ENCODE assay signal across 1 cellular context in the genomic region with DNA sequence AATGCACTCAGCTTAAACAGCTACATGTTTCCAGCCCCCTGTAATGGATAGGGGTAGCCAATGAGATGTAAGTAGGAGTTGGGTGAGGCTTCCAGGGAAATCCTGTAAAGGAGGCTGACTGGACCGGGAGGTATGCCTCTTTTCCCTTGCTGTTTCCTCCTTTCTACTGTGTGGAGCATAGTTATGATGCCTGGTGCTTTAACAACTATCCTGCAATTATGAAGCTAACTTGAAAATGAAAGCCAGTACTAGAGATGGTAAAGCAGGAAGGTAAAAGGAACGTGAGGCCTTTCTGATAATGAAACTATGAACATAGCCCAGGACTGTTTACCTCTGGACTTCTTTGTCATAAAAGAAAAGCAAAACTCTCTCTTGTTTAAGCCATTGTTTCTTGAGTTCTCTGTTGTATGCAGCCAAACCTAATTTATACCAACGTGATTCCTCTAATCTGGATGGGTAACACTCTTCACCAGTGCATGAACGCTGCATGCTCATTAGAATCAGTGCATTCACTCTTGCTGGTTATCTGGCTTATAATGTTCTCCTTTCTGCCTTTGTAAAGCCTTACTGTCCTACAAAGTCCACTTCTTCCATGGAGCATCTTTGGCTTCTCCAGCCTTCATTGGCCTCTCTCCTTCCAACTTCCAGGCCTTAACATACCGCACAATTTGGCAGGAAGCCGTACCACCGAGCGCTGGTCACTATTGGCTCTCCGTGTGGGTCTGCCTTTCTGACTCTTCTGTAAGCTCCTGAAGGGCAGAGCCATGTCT.
TF ChIP-seq lines count a peak whose summit lies in the region.

No MANE protein-coding gene starts in this region.

TF ChIP-seq in H1, 55 proteins besides CTCF, POLR2A, EP300 and RAD21:
- no peak for TF ChIP-seq HDAC6 (IDR thresholded peaks at IDR 0.05; ENCODE audit: low read depth, low read length)
- TF ChIP-seq, protein P1, sequence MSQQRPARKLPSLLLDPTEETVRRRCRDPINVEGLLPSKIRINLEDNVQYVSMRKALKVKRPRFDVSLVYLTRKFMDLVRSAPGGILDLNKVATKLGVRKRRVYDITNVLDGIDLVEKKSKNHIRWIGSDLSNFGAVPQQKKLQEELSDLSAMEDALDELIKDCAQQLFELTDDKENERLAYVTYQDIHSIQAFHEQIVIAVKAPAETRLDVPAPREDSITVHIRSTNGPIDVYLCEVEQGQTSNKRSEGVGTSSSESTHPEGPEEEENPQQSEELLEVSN (IDR thresholded peaks at IDR 0.05): no peak
- no peak for TF ChIP-seq SAP30 (IDR thresholded peaks at IDR 0.05; ENCODE audit: insufficient read depth, insufficient replicate concordance, low read length)
- no peak for TF ChIP-seq MAFK (IDR thresholded peaks at IDR 0.05; ENCODE audit: low read depth, low read length)
- no peak for TF ChIP-seq CBX8 (IDR thresholded peaks at IDR 0.05; ENCODE audit: borderline replicate concordance, low read depth, low read length)
- no peak for TF ChIP-seq SP2 (IDR thresholded peaks at IDR 0.05; ENCODE audit: low read length)
- no peak for TF ChIP-seq SP1 (IDR thresholded peaks at IDR 0.05; ENCODE audit: low read depth, low read length)
- TF ChIP-seq CHD2 (IDR thresholded peaks at IDR 0.05; ENCODE audit: low read length): no peak
- no peak for TF ChIP-seq NRF1 (IDR thresholded peaks at IDR 0.05; ENCODE audit: low read depth, low read length)
- TF ChIP-seq TEAD4 (IDR thresholded peaks at IDR 0.05; ENCODE audit: low read depth, low read length): no peak
- no peak for TF ChIP-seq ASH2L (IDR thresholded peaks at IDR 0.05; ENCODE audit: low read length)
- TF ChIP-seq BRCA1 (IDR thresholded peaks at IDR 0.05; ENCODE audit: low read depth, low read length): no peak
- no peak for TF ChIP-seq BCL11A (IDR thresholded peaks at IDR 0.05; ENCODE audit: low read depth in 2 of 2, low read length in 2 of 2)
- TF ChIP-seq SIRT6 (IDR thresholded peaks at IDR 0.05; ENCODE audit: low read length): no peak
- no peak for TF ChIP-seq ZNF274 (IDR thresholded peaks at IDR 0.05; ENCODE audit: borderline replicate concordance, extremely low read depth, low read length)
- TF ChIP-seq, protein P2, sequence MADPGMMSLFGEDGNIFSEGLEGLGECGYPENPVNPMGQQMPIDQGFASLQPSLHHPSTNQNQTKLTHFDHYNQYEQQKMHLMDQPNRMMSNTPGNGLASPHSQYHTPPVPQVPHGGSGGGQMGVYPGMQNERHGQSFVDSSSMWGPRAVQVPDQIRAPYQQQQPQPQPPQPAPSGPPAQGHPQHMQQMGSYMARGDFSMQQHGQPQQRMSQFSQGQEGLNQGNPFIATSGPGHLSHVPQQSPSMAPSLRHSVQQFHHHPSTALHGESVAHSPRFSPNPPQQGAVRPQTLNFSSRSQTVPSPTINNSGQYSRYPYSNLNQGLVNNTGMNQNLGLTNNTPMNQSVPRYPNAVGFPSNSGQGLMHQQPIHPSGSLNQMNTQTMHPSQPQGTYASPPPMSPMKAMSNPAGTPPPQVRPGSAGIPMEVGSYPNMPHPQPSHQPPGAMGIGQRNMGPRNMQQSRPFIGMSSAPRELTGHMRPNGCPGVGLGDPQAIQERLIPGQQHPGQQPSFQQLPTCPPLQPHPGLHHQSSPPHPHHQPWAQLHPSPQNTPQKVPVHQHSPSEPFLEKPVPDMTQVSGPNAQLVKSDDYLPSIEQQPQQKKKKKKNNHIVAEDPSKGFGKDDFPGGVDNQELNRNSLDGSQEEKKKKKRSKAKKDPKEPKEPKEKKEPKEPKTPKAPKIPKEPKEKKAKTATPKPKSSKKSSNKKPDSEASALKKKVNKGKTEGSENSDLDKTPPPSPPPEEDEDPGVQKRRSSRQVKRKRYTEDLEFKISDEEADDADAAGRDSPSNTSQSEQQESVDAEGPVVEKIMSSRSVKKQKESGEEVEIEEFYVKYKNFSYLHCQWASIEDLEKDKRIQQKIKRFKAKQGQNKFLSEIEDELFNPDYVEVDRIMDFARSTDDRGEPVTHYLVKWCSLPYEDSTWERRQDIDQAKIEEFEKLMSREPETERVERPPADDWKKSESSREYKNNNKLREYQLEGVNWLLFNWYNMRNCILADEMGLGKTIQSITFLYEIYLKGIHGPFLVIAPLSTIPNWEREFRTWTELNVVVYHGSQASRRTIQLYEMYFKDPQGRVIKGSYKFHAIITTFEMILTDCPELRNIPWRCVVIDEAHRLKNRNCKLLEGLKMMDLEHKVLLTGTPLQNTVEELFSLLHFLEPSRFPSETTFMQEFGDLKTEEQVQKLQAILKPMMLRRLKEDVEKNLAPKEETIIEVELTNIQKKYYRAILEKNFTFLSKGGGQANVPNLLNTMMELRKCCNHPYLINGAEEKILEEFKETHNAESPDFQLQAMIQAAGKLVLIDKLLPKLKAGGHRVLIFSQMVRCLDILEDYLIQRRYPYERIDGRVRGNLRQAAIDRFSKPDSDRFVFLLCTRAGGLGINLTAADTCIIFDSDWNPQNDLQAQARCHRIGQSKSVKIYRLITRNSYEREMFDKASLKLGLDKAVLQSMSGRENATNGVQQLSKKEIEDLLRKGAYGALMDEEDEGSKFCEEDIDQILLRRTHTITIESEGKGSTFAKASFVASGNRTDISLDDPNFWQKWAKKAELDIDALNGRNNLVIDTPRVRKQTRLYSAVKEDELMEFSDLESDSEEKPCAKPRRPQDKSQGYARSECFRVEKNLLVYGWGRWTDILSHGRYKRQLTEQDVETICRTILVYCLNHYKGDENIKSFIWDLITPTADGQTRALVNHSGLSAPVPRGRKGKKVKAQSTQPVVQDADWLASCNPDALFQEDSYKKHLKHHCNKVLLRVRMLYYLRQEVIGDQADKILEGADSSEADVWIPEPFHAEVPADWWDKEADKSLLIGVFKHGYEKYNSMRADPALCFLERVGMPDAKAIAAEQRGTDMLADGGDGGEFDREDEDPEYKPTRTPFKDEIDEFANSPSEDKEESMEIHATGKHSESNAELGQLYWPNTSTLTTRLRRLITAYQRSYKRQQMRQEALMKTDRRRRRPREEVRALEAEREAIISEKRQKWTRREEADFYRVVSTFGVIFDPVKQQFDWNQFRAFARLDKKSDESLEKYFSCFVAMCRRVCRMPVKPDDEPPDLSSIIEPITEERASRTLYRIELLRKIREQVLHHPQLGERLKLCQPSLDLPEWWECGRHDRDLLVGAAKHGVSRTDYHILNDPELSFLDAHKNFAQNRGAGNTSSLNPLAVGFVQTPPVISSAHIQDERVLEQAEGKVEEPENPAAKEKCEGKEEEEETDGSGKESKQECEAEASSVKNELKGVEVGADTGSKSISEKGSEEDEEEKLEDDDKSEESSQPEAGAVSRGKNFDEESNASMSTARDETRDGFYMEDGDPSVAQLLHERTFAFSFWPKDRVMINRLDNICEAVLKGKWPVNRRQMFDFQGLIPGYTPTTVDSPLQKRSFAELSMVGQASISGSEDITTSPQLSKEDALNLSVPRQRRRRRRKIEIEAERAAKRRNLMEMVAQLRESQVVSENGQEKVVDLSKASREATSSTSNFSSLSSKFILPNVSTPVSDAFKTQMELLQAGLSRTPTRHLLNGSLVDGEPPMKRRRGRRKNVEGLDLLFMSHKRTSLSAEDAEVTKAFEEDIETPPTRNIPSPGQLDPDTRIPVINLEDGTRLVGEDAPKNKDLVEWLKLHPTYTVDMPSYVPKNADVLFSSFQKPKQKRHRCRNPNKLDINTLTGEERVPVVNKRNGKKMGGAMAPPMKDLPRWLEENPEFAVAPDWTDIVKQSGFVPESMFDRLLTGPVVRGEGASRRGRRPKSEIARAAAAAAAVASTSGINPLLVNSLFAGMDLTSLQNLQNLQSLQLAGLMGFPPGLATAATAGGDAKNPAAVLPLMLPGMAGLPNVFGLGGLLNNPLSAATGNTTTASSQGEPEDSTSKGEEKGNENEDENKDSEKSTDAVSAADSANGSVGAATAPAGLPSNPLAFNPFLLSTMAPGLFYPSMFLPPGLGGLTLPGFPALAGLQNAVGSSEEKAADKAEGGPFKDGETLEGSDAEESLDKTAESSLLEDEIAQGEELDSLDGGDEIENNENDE (IDR thresholded peaks at IDR 0.05; ENCODE audit: insufficient replicate concordance, low read length): no peak
TF ChIP-seq in H1: peak in this region for 0.
